Comparison of ENCODE assay signal across 8 cellular contexts in genomic region chr11:131694526-131695424, GRCh38.
DNase-seq lines count a peak whose midpoint lies in the region; ATAC-seq and TF ChIP-seq lines count a peak whose summit lies in the region.

No MANE protein-coding gene starts in this region.

- no peak for TF ChIP-seq EP300 in neural cell (conservative IDR thresholded peaks at IDR 0.05; ENCODE audit: poor library complexity, severe bottlenecking)

- no peak overlapping the region for H3K27ac ChIP-seq in neural cell (ENCODE audit: low read length)
- no peak overlapping the region for H3K27ac ChIP-seq in thoracic aorta

- CTCF ChIA-PET in Calu3 (lab: Charles Lee) = no interaction called here

- intact Hi-C loops in Calu3 (cut with micrococcal nuclease; ENCODE audit: unreplicated experiment) = no loop called here

- no peaks in the 10 kb centered on the region for H3K79me2 ChIP-seq in neural cell (replicated peaks; ENCODE audit: insufficient read depth, low read length)

- H3K4me3 ChIP-seq in NT2/D1 (ENCODE audit: insufficient read length, low read depth) (no peak overlapping the region), fibroblast of pulmonary artery (replicated peaks; ENCODE audit: low read depth, low read length) (no peak overlapping the region), neural cell (ENCODE audit: low read length) (no peak overlapping the region), thoracic aorta (peak overlapping the region; percentile 40)

- H3K27me3 ChIP-seq in NT2/D1 (ENCODE audit: insufficient read depth, insufficient read length) = peaks cover 44% of the 10 kb centered on the region
- H3K27me3 ChIP-seq in neural cell (ENCODE audit: insufficient read depth, low read depth, low read length) = no peaks in the 10 kb centered on the region
- H3K27me3 ChIP-seq in thoracic aorta (replicated peaks; ENCODE audit: insufficient read depth) = no peaks in the 10 kb centered on the region

- H3K36me3 Mint-ChIP-seq in Calu3 (ENCODE audit: insufficient read depth, unreplicated experiment) = no peaks in the 10 kb centered on the region

- H4K20me1 ChIP-seq in neural cell (ENCODE audit: insufficient read depth) = no peaks in the 10 kb centered on the region

- DNase-seq in Calu3 = peak; percentile 45
- DNase-seq in NT2/D1 (ENCODE audit: low read depth, low spot score) = peak; percentile 77
- peak; percentile 73 to 80 for DNase-seq in activated T-cell treated with anti-CD3 and anti-CD28 coated beads, Interleukin-2, amount 50 U/mL, for 48 hours
- peak; percentile 81 for DNase-seq in fibroblast of pulmonary artery (ENCODE audit: low read depth)
- DNase-seq in thoracic aorta (ENCODE audit: low spot score) = peak; percentile 33

- H3K4me3 Mint-ChIP-seq in Calu3 (ENCODE audit: low read depth, unreplicated experiment) = no peak overlapping the region

- peak overlapping the region; percentile 61 for H3K9ac ChIP-seq in NT2/D1 (ENCODE audit: insufficient read length, low read depth)
- H3K9ac ChIP-seq in neural cell (ENCODE audit: low read length) = no peak overlapping the region

- H3K9me2 ChIP-seq in neural cell (ENCODE audit: insufficient read depth, low read length) = no peaks in the 10 kb centered on the region

- H3K4me1 Mint-ChIP-seq in Calu3 (ENCODE audit: low read depth, unreplicated experiment) = no peaks in the 10 kb centered on the region

- H3K27me3 Mint-ChIP-seq in Calu3 (ENCODE audit: unreplicated experiment) = no peaks in the 10 kb centered on the region

- peaks cover 15% of the 10 kb centered on the region for H3K9me3 Mint-ChIP-seq in Calu3 (ENCODE audit: low read depth, unreplicated experiment)

- no peak overlapping the region for H3K4me2 ChIP-seq in neural cell (ENCODE audit: low read length)

- no peaks in the 10 kb centered on the region for H3F3A ChIP-seq in neural cell (ENCODE audit: insufficient read depth, low read length, poor library complexity, severe bottlenecking)

- no TSS peak for BruUV-seq in Calu3 (replicated peaks; lab: Mats Ljungman, UMichigan)

- ATAC-seq in GM19397 (IDR thresholded peaks at IDR 0.05; ENCODE audit: unreplicated experiment) = peak; percentile 95
- ATAC-seq in HG03432 (IDR thresholded peaks at IDR 0.05; ENCODE audit: unreplicated experiment) = peak; percentile 97
- ATAC-seq in thoracic aorta (ENCODE audit: insufficient number of reproducible peaks, low FRiP score, low read depth) = peak; percentile 64

- no peaks in the 10 kb centered on the region for H3K4me1 ChIP-seq in NT2/D1 (ENCODE audit: insufficient read depth, insufficient read length)
- H3K4me1 ChIP-seq in thoracic aorta (ENCODE audit: control insufficient read depth in 1 of 2, low read depth in 2 of 2) = no peaks in the 10 kb centered on the region

- H3K36me3 ChIP-seq in NT2/D1 (ENCODE audit: insufficient read depth, insufficient read length, low read length) (no peaks in the 10 kb centered on the region), neural cell (ENCODE audit: insufficient read depth, low read length) (no peaks in the 10 kb centered on the region), thoracic aorta (no peaks in the 10 kb centered on the region)

- H3K9me3 ChIP-seq in NT2/D1 (ENCODE audit: insufficient read depth, low read length) = no peaks in the 10 kb centered on the region
- no peaks in the 10 kb centered on the region for H3K9me3 ChIP-seq in neural cell (ENCODE audit: low read length)
- H3K9me3 ChIP-seq in thoracic aorta = no peaks in the 10 kb centered on the region

- TF ChIP-seq CTCF in Calu3 (IDR thresholded peaks at IDR 0.05; ENCODE audit: unreplicated experiment) (peak; percentile 27), fibroblast of pulmonary artery (IDR thresholded peaks at IDR 0.05; ENCODE audit: low read length, missing control alignments) (peak; percentile 85), neural cell (IDR thresholded peaks at IDR 0.05; ENCODE audit: poor library complexity, severe bottlenecking) (peak; percentile 92), thoracic aorta (IDR thresholded peaks at IDR 0.05) (peak; percentile 96)

- H3K27ac Mint-ChIP-seq in Calu3 (ENCODE audit: unreplicated experiment) = no peak overlapping the region

- H2AFZ ChIP-seq in neural cell (ENCODE audit: low read depth, low read length) = no peak overlapping the region

- TF ChIP-seq RAD21 in neural cell (conservative IDR thresholded peaks at IDR 0.05) = peak; percentile 90

TF ChIP-seq in neural cell, 6 proteins besides CTCF, POLR2A, EP300 and RAD21:
- TF ChIP-seq POLR2AphosphoS5 (IDR thresholded peaks at IDR 0.05) = no peak
- peak; percentile 90 for TF ChIP-seq SMC3 (conservative IDR thresholded peaks at IDR 0.05; ENCODE audit: poor library complexity)
- TF ChIP-seq TAF1 (IDR thresholded peaks at IDR 0.05; ENCODE audit: low read depth) = no peak

Comparison
In these comparisons a context has a peak if more than half of its experiments do, and no peak if none do; other contexts are left out.
1. CTCF ChIP-seq: peak in every context shown above with its lines; median percentile 96 in thoracic aorta; 92 in neural cell; 85 in fibroblast of pulmonary artery; 27 in Calu3.